Comparison of ENCODE assay signal across 31 cellular contexts in the genomic region with DNA sequence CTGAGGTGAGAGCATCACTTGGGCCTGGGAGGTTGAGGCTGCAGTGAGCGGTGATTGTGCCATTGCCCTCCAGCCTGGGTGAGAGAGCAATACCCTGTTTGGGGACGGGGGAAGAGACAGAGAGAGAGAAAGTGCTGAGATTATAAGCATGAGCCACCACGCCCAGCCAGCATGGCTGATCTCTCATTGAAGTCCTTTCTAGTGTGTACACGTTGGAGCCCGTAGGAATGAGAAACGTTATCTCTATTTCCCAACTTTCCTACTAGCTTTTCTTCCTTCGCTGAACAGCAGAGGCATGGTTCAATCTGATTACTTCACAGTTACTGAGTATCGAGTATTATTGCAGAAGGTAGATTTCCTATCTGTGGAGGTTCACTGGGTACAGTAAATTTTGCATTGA. TPM values are rescaled to one million over a fixed set of nuclear protein-coding genes. Genes with fewer than 3 reads are reported as not detected.
"Had no signal": no experiment of that assay in that cellular context is flagged by ENCODE, and none has a peak within 500 bp of the region (broad histone marks: within the 10 kb centered on the region; RNA-seq: fewer than 3 reads in every experiment).

No MANE protein-coding gene starts in this region.

- H3K4me3 ChIP-seq: dorsolateral prefrontal cortex, esophagus squamous epithelium, left lung, lower lobe of right lung, prostate gland, right atrium auricular region, smooth muscle cell, stomach, thyroid gland had no signal

- H3K4me3 Mint-ChIP-seq: memory B cell, natural killer cell, neural crest cell, type B pancreatic cell had no signal

- H3K36me3 Mint-ChIP-seq: natural killer cell had no signal

- H3K9ac ChIP-seq: parathyroid adenoma had no signal

- H3K27ac ChIP-seq: dorsolateral prefrontal cortex, esophagus squamous epithelium, left lung, lower lobe of right lung, neutrophil, parathyroid adenoma, prostate gland, right atrium auricular region, stomach, thyroid gland had no signal

- H3K4me1 ChIP-seq: parathyroid adenoma, prostate gland had no signal

- H3K27me3 ChIP-seq: dorsolateral prefrontal cortex, esophagus squamous epithelium, left lung, neutrophil, right atrium auricular region, stomach, thyroid gland had no signal

- H3K27ac Mint-ChIP-seq: memory B cell, natural killer cell, type B pancreatic cell had no signal

- H3K36me3 ChIP-seq: left lung, lower lobe of right lung, neutrophil, prostate gland, right atrium auricular region, thyroid gland had no signal

- H3K4me2 ChIP-seq: smooth muscle cell had no signal

- H3K9me3 ChIP-seq: esophagus squamous epithelium, left lung, lower lobe of right lung, neutrophil, prostate gland, right atrium auricular region, stomach, thyroid gland had no signal

- H3K27me3 Mint-ChIP-seq: memory B cell, type B pancreatic cell had no signal

- H3K9me3 Mint-ChIP-seq: memory B cell, natural killer cell, neural crest cell, type B pancreatic cell had no signal

- H2AFZ ChIP-seq: parathyroid adenoma had no signal

- DNase-seq: central memory CD4-positive, alpha-beta T cell; dorsolateral prefrontal cortex; effector CD4-positive, alpha-beta T cell; esophagus squamous epithelium; head of caudate nucleus; left cardiac atrium; left lung; lower lobe of right lung; natural killer cell; stimulated activated CD4-positive, alpha-beta T cell treated with anti-CD3 and anti-CD28 coated beads, Interleukin-12 subunit alpha, Interleukin-12 subunit beta, amount 100 ng/mL, for 4 hours; stimulated activated CD4-positive, alpha-beta T cell treated with anti-CD3 and anti-CD28 coated beads, Interleukin-1b, Interleukin-23, amount 100 ng/mL, for 48 hours; stimulated activated CD4-positive, alpha-beta T cell treated with anti-CD3 and anti-CD28 coated beads, Interleukin-4, amount 100 ng/mL, for 1 hour; stimulated activated CD8-positive, alpha-beta memory T cell treated with anti-CD3 and anti-CD28 coated beads, Interleukin-4, amount 100 ng/mL, for 48 hours; stimulated activated naive CD4-positive, alpha-beta T cell treated with Interleukin-2 at 50 U/mL for 16 hours; stomach; thyroid gland had no signal

- FAIRE-seq: colon, frontal cortex, urothelium cell line had no signal

- ATAC-seq: left cardiac atrium, left lung, lower lobe of right lung, natural killer cell, sciatic nerve had no signal

RNA-seq across cellular contexts. Expression of a gene that starts 29.4 kb away (rescaled TPM):
- total RNA-seq: epithelial cell of proximal tubule, kidney epithelial cell, left cardiac atrium, lower lobe of right lung, natural killer cell, right atrium auricular region, smooth muscle cell, subcutaneous adipose tissue had no signal
- polyA plus RNA-seq: smooth muscle cell had no signal
